ENCODE assay signal across 29 cellular contexts in the genomic region with DNA sequence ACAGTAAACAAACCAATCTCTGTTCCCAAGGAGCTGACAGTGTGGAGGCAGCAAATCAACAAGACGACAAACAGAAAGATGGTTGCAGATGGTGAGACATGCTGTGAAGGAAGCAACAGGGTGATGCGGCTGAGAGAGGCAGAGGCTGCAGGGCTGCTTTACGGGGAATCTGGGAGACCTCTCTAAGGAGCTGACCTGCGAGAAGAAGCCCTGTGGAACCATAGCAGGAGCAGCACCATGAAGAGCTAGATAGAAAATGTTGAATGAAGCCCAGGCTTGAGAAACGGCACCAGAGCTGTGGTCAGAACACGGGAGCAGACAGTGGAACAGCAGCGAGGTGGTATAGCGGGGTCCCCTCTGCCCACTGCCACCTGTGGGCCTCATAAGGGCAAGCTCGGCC. TPM values are rescaled to one million over a fixed set of nuclear protein-coding genes. Genes with fewer than 3 reads are reported as not detected.
"Had no signal": no experiment of that assay in that cellular context is flagged by ENCODE, and none has a peak within 500 bp of the region (broad histone marks: within the 10 kb centered on the region; RNA-seq: fewer than 3 reads in every experiment).

No MANE protein-coding gene starts in this region.

- H3K9me3 ChIP-seq: ascending aorta, body of pancreas, Peyer's patch, SJSA1 had no signal

- H3K4me3 ChIP-seq: ascending aorta, body of pancreas, Peyer's patch, SJSA1 had no signal

- H3K27ac ChIP-seq: ascending aorta, body of pancreas, RWPE1, SJSA1 had no signal

- H3K36me3 Mint-ChIP-seq: activated naive CD4-positive, alpha-beta T cell treated with anti-CD3 and anti-CD28 coated beads, Interleukin-2, amount 50 U/mL, for 24 hours; IgD-negative memory B cell had no signal

- H3K27ac Mint-ChIP-seq: activated CD8-positive, alpha-beta T cell treated with anti-CD3 and anti-CD28 coated beads, Interleukin-2, amount 10 ng/mL, durations not matched to agents 7 days and 5 days; activated naive CD4-positive, alpha-beta T cell treated with anti-CD3 and anti-CD28 coated beads, Interleukin-2, amount 50 U/mL, for 24 hours; IgD-negative memory B cell; T-helper 1 cell treated with Interleukin-12 subunit alpha and Interleukin-12 subunit beta and Interleukin-4 antibody, amounts not matched to agents 30 μg/mL and 1 μg/mL, for 36 hours had no signal

- H3K4me1 Mint-ChIP-seq: activated naive CD4-positive, alpha-beta T cell treated with anti-CD3 and anti-CD28 coated beads, Interleukin-2, amount 50 U/mL, for 24 hours had no signal

- H3K4me1 ChIP-seq: ascending aorta, SJSA1 had no signal

- H3K27me3 ChIP-seq: ascending aorta, body of pancreas, Peyer's patch, SJSA1 had no signal

- ATAC-seq: activated CD8-positive, alpha-beta T cell treated with anti-CD3 and anti-CD28 coated beads, Interleukin-2, amount 10 ng/mL, durations not matched to agents 7 days and 5 days; SK-N-SH treated with all-trans-retinoic acid at 6 μM for 48 hours had no signal

- DNase-seq: activated CD4-positive, alpha-beta T cell treated with anti-CD3 and anti-CD28 coated beads for 48 hours; activated CD4-positive, alpha-beta T cell treated with anti-CD3 and anti-CD28 coated beads, Interleukin-2, amount 50 U/mL, for 4 hours; activated CD4-positive, CD25-positive, alpha-beta regulatory T cell treated with anti-CD3 and anti-CD28 coated beads, Interleukin-2, amount 50 U/mL, for 72 hours; activated CD8-positive, alpha-beta memory T cell treated with anti-CD3 and anti-CD28 coated beads, Interleukin-2, amount 50 U/mL, for 48 hours; activated CD8-positive, alpha-beta T cell treated with anti-CD3 and anti-CD28 coated beads, Interleukin-2, amount 10 ng/mL, durations not matched to agents 7 days and 5 days; activated gamma-delta T cell treated with Interleukin-2 at 50 U/mL for 16 hours; activated T-cell treated with anti-CD3 and anti-CD28 coated beads, Interleukin-2, amount 50 U/mL, for 1 hour; amniotic stem cell; central memory CD4-positive, alpha-beta T cell; KG1; NCI-H1092; NCI-H2029; NCI-H2107; NCI-H446; NCI-H524; SHP77; SW 1271 had no signal

- H3K9me3 Mint-ChIP-seq: activated naive CD4-positive, alpha-beta T cell treated with anti-CD3 and anti-CD28 coated beads, Interleukin-2, amount 50 U/mL, for 24 hours; IgD-negative memory B cell; T-helper 1 cell treated with Interleukin-12 subunit alpha and Interleukin-12 subunit beta and Interleukin-4 antibody, amounts not matched to agents 30 μg/mL and 1 μg/mL, for 36 hours had no signal

- H3K27me3 Mint-ChIP-seq: activated naive CD4-positive, alpha-beta T cell treated with anti-CD3 and anti-CD28 coated beads, Interleukin-2, amount 50 U/mL, for 24 hours had no signal

- H3K4me3 Mint-ChIP-seq: activated CD8-positive, alpha-beta T cell treated with anti-CD3 and anti-CD28 coated beads, Interleukin-2, amount 10 ng/mL, durations not matched to agents 7 days and 5 days; activated naive CD4-positive, alpha-beta T cell treated with anti-CD3 and anti-CD28 coated beads, Interleukin-2, amount 50 U/mL, for 24 hours; IgD-negative memory B cell; T-helper 1 cell treated with Interleukin-12 subunit alpha and Interleukin-12 subunit beta and Interleukin-4 antibody, amounts not matched to agents 30 μg/mL and 1 μg/mL, for 36 hours had no signal

- H3K36me3 ChIP-seq: ascending aorta, Peyer's patch, SJSA1 had no signal

RNA-seq across cellular contexts. Expression of a gene that starts 17.4 kb away (rescaled TPM):
- total RNA-seq: activated CD8-positive, alpha-beta T cell treated with anti-CD3 and anti-CD28 coated beads, Interleukin-2, amount 10 ng/mL, durations not matched to agents 7 days and 5 days; ascending aorta; body of pancreas; bronchial epithelial cell; LHCN-M2; M059J; Peyer's patch; SJSA1 had no signal
- polyA plus RNA-seq: IgD-negative memory B cell had no signal

RNA-seq across cellular contexts. Expression of a gene that starts 18.5 kb away (rescaled TPM):
- total RNA-seq: activated CD8-positive, alpha-beta T cell treated with anti-CD3 and anti-CD28 coated beads, Interleukin-2, amount 10 ng/mL, durations not matched to agents 7 days and 5 days; ascending aorta had no signal
- polyA plus RNA-seq: IgD-negative memory B cell had no signal

RNA-seq across cellular contexts. Expression of a gene that starts 43.3 kb away (rescaled TPM):
- total RNA-seq: activated CD8-positive, alpha-beta T cell treated with anti-CD3 and anti-CD28 coated beads, Interleukin-2, amount 10 ng/mL, durations not matched to agents 7 days and 5 days; body of pancreas; bronchial epithelial cell; LHCN-M2; M059J; Peyer's patch; SJSA1 had no signal
- polyA plus RNA-seq: IgD-negative memory B cell had no signal
